In genomic region chr7:102306916-102307677, GRCh38 we compare ENCODE assay signal across 1 cellular context.
A peak's percentile ranks its signal among the peaks of the same experiment; 100 is the strongest.
TF ChIP-seq lines count a peak whose summit lies in the region.

No MANE protein-coding gene starts in this region.

TF ChIP-seq in GM12878, 131 proteins besides CTCF, POLR2A, EP300 and RAD21 (continued from another document and continues in another):
- TF ChIP-seq RELB (IDR thresholded peaks at IDR 0.05; ENCODE audit: low read depth): peak; percentile 82
- no peak for TF ChIP-seq PRDM15 (CRISPR knock-in tag; IDR thresholded peaks at IDR 0.05)
- TF ChIP-seq KDM1A (IDR thresholded peaks at IDR 0.05; ENCODE audit: borderline replicate concordance): no peak
- no peak for TF ChIP-seq NR2C1 (IDR thresholded peaks at IDR 0.05)
- peak; percentile 98 for TF ChIP-seq EED (IDR thresholded peaks at IDR 0.05; ENCODE audit: low read depth)
- no peak for TF ChIP-seq E4F1 (IDR thresholded peaks at IDR 0.05; ENCODE audit: borderline replicate concordance, partially characterized antibody)
- TF ChIP-seq BCL3 (IDR thresholded peaks at IDR 0.05; ENCODE audit: borderline replicate concordance, insufficient read depth, low read depth, low read length, poor library complexity, severe bottlenecking): peak; percentile 91
- no peak for TF ChIP-seq SMAD5 (IDR thresholded peaks at IDR 0.05; ENCODE audit: low read depth)
- 0 out of 2 replicates have a peak, but pooled peaks have one; percentile 56 for TF ChIP-seq TAF1 (IDR thresholded peaks at IDR 0.05; ENCODE audit: borderline replicate concordance, low read depth, low read length)
- no peak for TF ChIP-seq CBX5 (IDR thresholded peaks at IDR 0.05; ENCODE audit: low read depth)
- TF ChIP-seq BMI1 (IDR thresholded peaks at IDR 0.05; ENCODE audit: borderline replicate concordance): no peak
- peak; percentile 61 for TF ChIP-seq SKIL (IDR thresholded peaks at IDR 0.05; ENCODE audit: low read depth, poor library complexity, severe bottlenecking)
- peak; percentile 95 for TF ChIP-seq TBL1XR1 (IDR thresholded peaks at IDR 0.05; ENCODE audit: low read depth, low read length)
- TF ChIP-seq MEF2B (IDR thresholded peaks at IDR 0.05; ENCODE audit: partially characterized antibody, poor library complexity, severe bottlenecking): peak; percentile 96
- TF ChIP-seq STAT1 (conservative IDR thresholded peaks at IDR 0.05): 0 out of 2 replicates have a peak, but pooled peaks have one; percentile 43
- peak; percentile 26; the same call in 1 of the 2 replicates for TF ChIP-seq SMC3 (IDR thresholded peaks at IDR 0.05; ENCODE audit: borderline replicate concordance, low read length)
- peak in 1 of 2 experiments; percentile 17; a peak in 1 of 4 replicates for TF ChIP-seq SRF (IDR thresholded peaks at IDR 0.05; ENCODE audit: low read depth in 2 of 2, low read length in 2 of 2)
- TF ChIP-seq BRCA1 (IDR thresholded peaks at IDR 0.05; ENCODE audit: low read depth, low read length): no peak
- TF ChIP-seq USF1 (IDR thresholded peaks at IDR 0.05; ENCODE audit: borderline replicate concordance, extremely low read length, insufficient read depth, low read depth, low read length): no peak
- TF ChIP-seq SMAD1 (IDR thresholded peaks at IDR 0.05; ENCODE audit: low read depth, partially characterized antibody): peak; percentile 48
- TF ChIP-seq ZNF217 (IDR thresholded peaks at IDR 0.05): peak; percentile 80
- TF ChIP-seq NFYA (IDR thresholded peaks at IDR 0.05; ENCODE audit: borderline replicate concordance, low read depth, low read length): no peak
- TF ChIP-seq REST (IDR thresholded peaks at IDR 0.05; ENCODE audit: low read depth, low read length): no peak
- TF ChIP-seq SP1 (IDR thresholded peaks at IDR 0.05; ENCODE audit: low read depth, low read length): peak; percentile 92
- no peak for TF ChIP-seq ZNF274 (IDR thresholded peaks at IDR 0.05; ENCODE audit: insufficient read depth, insufficient read length)
- 0 out of 2 replicates have a peak, but pooled peaks have one; percentile 62 for TF ChIP-seq LARP7 (IDR thresholded peaks at IDR 0.05)
- no peak for TF ChIP-seq ZBTB33 (IDR thresholded peaks at IDR 0.05)
- TF ChIP-seq HDGF (IDR thresholded peaks at IDR 0.05): peak; percentile 92
- TF ChIP-seq MTA3 (IDR thresholded peaks at IDR 0.05; ENCODE audit: borderline replicate concordance, low read length): peak; percentile 92; the same call in 1 of the 2 replicates
- peak; percentile 83 for TF ChIP-seq MTA2 (IDR thresholded peaks at IDR 0.05; ENCODE audit: low read depth)
- TF ChIP-seq CEBPB (IDR thresholded peaks at IDR 0.05; ENCODE audit: borderline replicate concordance in 1 of 2, low read depth in 2 of 2, low read length in 2 of 2): no peak
- peak; percentile 85 for TF ChIP-seq RUNX3 (IDR thresholded peaks at IDR 0.05; ENCODE audit: low read length)
- no peak for TF ChIP-seq GABPA (IDR thresholded peaks at IDR 0.05; ENCODE audit: low read depth)
- no peak for TF ChIP-seq MYC (IDR thresholded peaks at IDR 0.05; ENCODE audit: insufficient read depth, insufficient read length, insufficient replicate concordance, low read length, severe bottlenecking)
- TF ChIP-seq POLR2AphosphoS5 (IDR thresholded peaks at IDR 0.05; ENCODE audit: low read length): peak; percentile 74
- TF ChIP-seq NBN (IDR thresholded peaks at IDR 0.05): peak; percentile 94
- 0 out of 2 replicates have a peak, but pooled peaks have one; percentile 66 for TF ChIP-seq CBFB (IDR thresholded peaks at IDR 0.05; ENCODE audit: low read depth)
- TF ChIP-seq NFIC (IDR thresholded peaks at IDR 0.05; ENCODE audit: low read depth, low read length): peak; percentile 87
- TF ChIP-seq RELA (IDR thresholded peaks at IDR 0.05; ENCODE audit: borderline replicate concordance, partially characterized antibody): peak; percentile 76
- peak in 1 of 2 experiments; percentile 77; a peak in 2 of 4 replicates for TF ChIP-seq ETV6 (conservative IDR thresholded peaks at IDR 0.05 in 1 of 2, IDR thresholded peaks at IDR 0.05 in 1 of 2; ENCODE audit: borderline replicate concordance in 1 of 2, low read depth in 1 of 2)
- TF ChIP-seq EGR1 (IDR thresholded peaks at IDR 0.05; ENCODE audit: borderline replicate concordance in 1 of 2, low read depth in 2 of 2, low read length in 2 of 2): peak in 1 of 2 experiments; percentile 53; a peak in 1 of 3 replicates
- TF ChIP-seq MLLT1 (IDR thresholded peaks at IDR 0.05): no peak; the same call in 1 of the 2 replicates
